8 cellular contexts compared by ENCODE assay signal in genomic region chr11:776459-777287, GRCh38. TPM values are rescaled to one million over a fixed set of nuclear protein-coding genes. Genes with fewer than 3 reads are reported as not detected.
DNase-seq lines count a peak whose midpoint lies in the region; ATAC-seq, FAIRE-seq and TF ChIP-seq lines count a peak whose summit lies in the region.

No MANE protein-coding gene starts in this region.

- no peaks in the 10 kb centered on the region for H3K36me3 Mint-ChIP-seq in chondrocyte (ENCODE audit: low read depth)

- H3K4me3 ChIP-seq in AG04450 (ENCODE audit: low read depth, low read length) (peak overlapping the region; percentile 82), OCI-LY3 (ENCODE audit: low read length) (peak overlapping the region; percentile 98), right lobe of liver (peak overlapping the region; percentile 77 to 85 (median 80)), thyroid gland (replicated peaks in 1 of 3) (peak overlapping the region; percentile 73 to 93 (median 79))

- H3K9ac ChIP-seq in OCI-LY3 (ENCODE audit: low read length) = peak overlapping the region; percentile 83

- no peak for TF ChIP-seq POLR2A in right lobe of liver (IDR thresholded peaks at IDR 0.05)
- TF ChIP-seq POLR2A in thyroid gland (IDR thresholded peaks at IDR 0.05) = no peak

- H3K27ac ChIP-seq in AG04450 (ENCODE audit: low read depth, low read length) (peak overlapping the region; percentile 21), OCI-LY3 (ENCODE audit: low read length) (peak overlapping the region; percentile 47), right lobe of liver (peak overlapping the region; percentile 64 to 76 (median 69)), thyroid gland (peak overlapping the region in 2 of 3 donors; percentile 38 to 58)

- DNase-seq in AG04450 (ENCODE audit: low read depth, low spot score) = no peak
- peak; percentile 88 for DNase-seq in chondrocyte (ENCODE audit: low spot score)
- peak; percentile 43 to 69 (median 58) for DNase-seq in right lobe of liver
- DNase-seq in thyroid gland = peak in 1 of 2 donors; percentile 41
- DNase-seq in urothelium cell line (ENCODE audit: low spot score) = no peak

- H3K36me3 ChIP-seq in OCI-LY3 (replicated peaks; ENCODE audit: low read depth, low read length) (peaks cover 14% of the 10 kb centered on the region), right lobe of liver (peaks cover 0 to 5% (median 0%) of the 10 kb centered on the region in 4 donors), thyroid gland (peaks cover 0 to 2% of the 10 kb centered on the region in 2 donors)

- no peaks in the 10 kb centered on the region for H3K9me3 Mint-ChIP-seq in chondrocyte (ENCODE audit: low read depth)

- H3K27me3 ChIP-seq in AG04450 (ENCODE audit: control insufficient read depth, insufficient read depth, low read length) (no peaks in the 10 kb centered on the region), OCI-LY3 (ENCODE audit: low read depth, low read length) (no peaks in the 10 kb centered on the region), right lobe of liver (no peaks in the 10 kb centered on the region), thyroid gland (no peaks in the 10 kb centered on the region)

- TF ChIP-seq CTCF in AG04450 (IDR thresholded peaks at IDR 0.05; ENCODE audit: low read depth, low read length) = no peak
- TF ChIP-seq CTCF in OCI-LY3 (IDR thresholded peaks at IDR 0.05; ENCODE audit: low read depth, low read length) = no peak
- no peak for TF ChIP-seq CTCF in chondrocyte (IDR thresholded peaks at IDR 0.05)
- no peak for TF ChIP-seq CTCF in right lobe of liver (IDR thresholded peaks at IDR 0.05)
- no peak for TF ChIP-seq CTCF in thyroid gland (IDR thresholded peaks at IDR 0.05)

- intact Hi-C loops in right lobe of liver (cut with DNase I) = no loop called here
- intact Hi-C loops in thyroid gland (cut with DNase I) = no loop called here

- H3K9me3 ChIP-seq in AG04450 (ENCODE audit: control insufficient read depth, insufficient read depth, low read length) = no peaks in the 10 kb centered on the region; the same call in 1 of the 2 replicates
- no peaks in the 10 kb centered on the region for H3K9me3 ChIP-seq in OCI-LY3 (ENCODE audit: insufficient read depth, low read length)
- no peaks in the 10 kb centered on the region for H3K9me3 ChIP-seq in right lobe of liver
- H3K9me3 ChIP-seq in thyroid gland = no peaks in the 10 kb centered on the region

- H4K20me1 ChIP-seq in OCI-LY3 (ENCODE audit: insufficient read depth, low read length) = peaks cover 31% of the 10 kb centered on the region

- peaks cover 38% of the 10 kb centered on the region for H3K4me1 Mint-ChIP-seq in chondrocyte (ENCODE audit: low read depth)

- ATAC-seq in GM18502 (IDR thresholded peaks at IDR 0.05; ENCODE audit: poor library complexity, unreplicated experiment) (peak; percentile 33), HG02943 (IDR thresholded peaks at IDR 0.05; ENCODE audit: low read depth, unreplicated experiment) (peak; percentile 34), right lobe of liver (peak; percentile 0 to 4 (median 2))

- 9% methylated on average over 11 of the region's 68 CpGs for WGBS in right lobe of liver (ENCODE audit: insufficient coverage, low coverage, low lambda C conversion rate, missing lambda C conversion rate)
- whole genome bisulfite sequencing in thyroid gland, 2 donors = 6% methylated on average over 2 to 7 of the region's 68 CpGs

- H3K27me3 Mint-ChIP-seq in chondrocyte (ENCODE audit: low read depth) = no peaks in the 10 kb centered on the region

- POLR2A ChIA-PET in AG04450 (lab: Yijun Ruan, JAX) = interaction anchor here (2.2 kb wide), 1 partner anchor 14 kb away, joined by 9 read pairs; the partner anchor contains the start of gene CEND1

- H3K4me3 Mint-ChIP-seq in chondrocyte (ENCODE audit: unreplicated experiment) = peak overlapping the region; percentile 83

- H2AFZ ChIP-seq in OCI-LY3 (ENCODE audit: low read depth, low read length) = no peak overlapping the region

- no peak for FAIRE-seq in urothelium cell line (lab: Jason Lieb, UNC)

- CTCF ChIA-PET in AG04450 (lab: Charles Lee) = no interaction called here

- H3K27ac Mint-ChIP-seq in chondrocyte (ENCODE audit: unreplicated experiment) = peak overlapping the region; percentile 89

- peak overlapping the region; percentile 97 for H3K4me2 ChIP-seq in OCI-LY3 (ENCODE audit: low read length)

- H3K4me1 ChIP-seq in OCI-LY3 (ENCODE audit: low read length) (peaks cover 13% of the 10 kb centered on the region), right lobe of liver (peaks cover 0 to 22% (median 8%) of the 10 kb centered on the region in 4 donors), thyroid gland (peaks cover 6 to 12% of the 10 kb centered on the region in 2 donors)

- H3K79me2 ChIP-seq in OCI-LY3 (ENCODE audit: low read length) = peaks cover 66% of the 10 kb centered on the region

RNA-seq across cellular contexts. Expression of gene GATD1, which starts 0.6 kb away (rescaled TPM):
- polyA plus RNA-seq in AG04450 (2011; rRNA removed) = 15.0 and 18.8 TPM in 2 replicates
- polyA minus RNA-seq in AG04450 (2011; rRNA and poly(A)+ RNA removed) = 9.3 and 11.7 TPM in 2 replicates
- total RNA-seq in chondrocyte (47.2 to 55.0 TPM (median 52.3 TPM) in 3 replicates), right lobe of liver (10 to 100 TPM; 15.8 to 31.9 (median 27.7) TPM), thyroid gland (10 to 100 TPM; 27.4 to 47.6 (median 35.5) TPM)

RNA-seq across cellular contexts. Expression of gene CEND1, which starts 13.2 kb away (rescaled TPM):
- polyA plus RNA-seq in AG04450 (2011; rRNA removed) = 0.55 and 1.1 TPM in 2 replicates
- 0.30 and 0.46 TPM in 2 replicates for polyA minus RNA-seq in AG04450 (2011; rRNA and poly(A)+ RNA removed)
- total RNA-seq in chondrocyte (0.20 to 0.67 TPM (median 0.41 TPM) in 3 replicates), right lobe of liver (not detected), thyroid gland (under 1 TPM in 2 of 4 donors, not detected in 2; 0.44 to 0.45 TPM)

RNA-seq across cellular contexts. Expression of gene SLC25A22, which starts 21.4 kb away (rescaled TPM):
- polyA plus RNA-seq in AG04450 (2011; rRNA removed) = 11.3 and 11.5 TPM in 2 replicates
- 8.6 and 14.8 TPM in 2 replicates for polyA minus RNA-seq in AG04450 (2011; rRNA and poly(A)+ RNA removed)
- 15.6 to 24.4 TPM (median 16.0 TPM) in 3 replicates for total RNA-seq in chondrocyte
- 10 to 100 TPM; 20.6 to 40.2 (median 29.9) TPM for total RNA-seq in right lobe of liver
- 10 to 100 TPM in 1 of 4 donors, 1 to 10 TPM in 3; 5.1 to 13.1 (median 7.8) TPM for total RNA-seq in thyroid gland

RNA-seq across cellular contexts. Expression of gene PIDD1, which starts 28.4 kb away (rescaled TPM):
- polyA plus RNA-seq in AG04450 (2011; rRNA removed) = 5.7 and 8.2 TPM in 2 replicates
- 2.9 and 3.6 TPM in 2 replicates for polyA minus RNA-seq in AG04450 (2011; rRNA and poly(A)+ RNA removed)
- total RNA-seq in chondrocyte = 12.5 to 14.9 TPM (median 12.8 TPM) in 3 replicates
- total RNA-seq in right lobe of liver = 10 to 100 TPM in 2 of 6 experiments, 1 to 10 TPM in 4; 6.5 to 11.8 (median 9.8) TPM
- 10 to 100 TPM; 11.9 to 33.2 (median 16.1) TPM for total RNA-seq in thyroid gland

RNA-seq across cellular contexts. Expression of gene TALDO1, which starts 29.4 kb away (rescaled TPM):
- polyA plus RNA-seq in AG04450 (2011; rRNA removed) = 242 and 286 TPM in 2 replicates
- 98.9 and 103 TPM in 2 replicates for polyA minus RNA-seq in AG04450 (2011; rRNA and poly(A)+ RNA removed)
- total RNA-seq in chondrocyte = 128 to 227 TPM (median 151 TPM) in 3 replicates
- 100 to 1,000 TPM; 102 to 184 (median 150) TPM for total RNA-seq in right lobe of liver
- total RNA-seq in thyroid gland = 100 to 1,000 TPM; 300 to 965 (median 558) TPM

Comparison
In these comparisons a context has a peak if more than half of its experiments do, and no peak if none do; other contexts are left out.
1. DNase-seq: peak in chondrocyte (single experiment) and right lobe of liver (3 of 3); none in AG04450 (single experiment) and urothelium cell line (single experiment).
2. Peak in every context shown above with its lines, with median percentiles within 50 percentile points of each other: H3K27ac ChIP-seq, H3K4me3 ChIP-seq and ATAC-seq.